In genomic region chr4:151541438-151542071, GRCh38 we compare ENCODE assay signal across 11 cellular contexts.
DNase-seq lines count a peak whose midpoint lies in the region; ATAC-seq lines count a peak whose summit lies in the region.
"Had no signal": no experiment of that assay in that cellular context is flagged by ENCODE, and none has a peak within 500 bp of the region (broad histone marks: within the 10 kb centered on the region; RNA-seq: fewer than 3 reads in every experiment).

No MANE protein-coding gene starts in this region.

- H3K27ac ChIP-seq in epithelial cell of prostate: peak overlapping the region; percentile 99
- H3K27ac ChIP-seq: thoracic aorta had no signal

- H3K36me3 Mint-ChIP-seq in activated T-helper 1 cell treated with anti-CD3 and anti-CD28 coated beads, Interleukin-12 subunit alpha, Interleukin-12 subunit beta, Interleukin-2, Interleukin-4 antibody, amounts not matched to agents 30 ng/mL and 10 ng/mL and 1 ng/mL, durations not matched to agents 14 hours and 24 hours and 36 hours (ENCODE audit: low read depth): no peaks in the 10 kb centered on the region

- no peak overlapping the region for H3K27ac Mint-ChIP-seq in activated T-helper 1 cell treated with anti-CD3 and anti-CD28 coated beads, Interleukin-12 subunit alpha, Interleukin-12 subunit beta, Interleukin-2, Interleukin-4 antibody, amounts not matched to agents 30 ng/mL and 10 ng/mL and 1 ng/mL, durations not matched to agents 14 hours and 24 hours and 36 hours

- H3K27me3 Mint-ChIP-seq in activated T-helper 1 cell treated with anti-CD3 and anti-CD28 coated beads, Interleukin-12 subunit alpha, Interleukin-12 subunit beta, Interleukin-2, Interleukin-4 antibody, amounts not matched to agents 30 ng/mL and 10 ng/mL and 1 ng/mL, durations not matched to agents 14 hours and 24 hours and 36 hours (ENCODE audit: insufficient read depth): no peaks in the 10 kb centered on the region

- no peaks in the 10 kb centered on the region for H3K4me1 Mint-ChIP-seq in activated T-helper 1 cell treated with anti-CD3 and anti-CD28 coated beads, Interleukin-12 subunit alpha, Interleukin-12 subunit beta, Interleukin-2, Interleukin-4 antibody, amounts not matched to agents 30 ng/mL and 10 ng/mL and 1 ng/mL, durations not matched to agents 14 hours and 24 hours and 36 hours (ENCODE audit: low read depth)

- no peaks in the 10 kb centered on the region for H3K9me3 Mint-ChIP-seq in activated T-helper 1 cell treated with anti-CD3 and anti-CD28 coated beads, Interleukin-12 subunit alpha, Interleukin-12 subunit beta, Interleukin-2, Interleukin-4 antibody, amounts not matched to agents 30 ng/mL and 10 ng/mL and 1 ng/mL, durations not matched to agents 14 hours and 24 hours and 36 hours

- DNase-seq in GM04504 (ENCODE audit: low read depth) (peak; percentile 56), NCI-H748 treated with DMSO at 0.1 percent for 48 hours (lab: John Stamatoyannopoulos, UW) (peak; percentile 92), epithelial cell of prostate (ENCODE audit: low read depth, low spot score) (peak; percentile 99), renal cortical epithelial cell (ENCODE audit: low read depth) (peak; percentile 81), SKM-1 (lab: John Stamatoyannopoulos, UW; ENCODE audit: unreplicated experiment) (no peak)
- DNase-seq in activated T-helper 1 cell treated with anti-CD3 and anti-CD28 coated beads, Interleukin-12 subunit alpha, Interleukin-12 subunit beta, Interleukin-2, Interleukin-4 antibody, amounts not matched to agents 30 ng/mL and 10 ng/mL and 1 ng/mL, durations not matched to agents 14 hours and 24 hours and 36 hours (ENCODE audit: low spot score): no peak
- no peak for DNase-seq in stimulated activated naive CD4-positive, alpha-beta T cell treated with Interleukin-2 at 50 U/mL for 16 hours (lab: John Stamatoyannopoulos, UW)

- intact Hi-C loops in activated T-helper 1 cell treated with anti-CD3 and anti-CD28 coated beads, Interleukin-12 subunit alpha, Interleukin-12 subunit beta, Interleukin-2, Interleukin-4 antibody, amounts not matched to agents 30 ng/mL and 10 ng/mL and 1 ng/mL, durations not matched to agents 14 hours and 24 hours and 36 hours (cut with micrococcal nuclease): no loop called here

- H3K4me3 Mint-ChIP-seq in activated T-helper 1 cell treated with anti-CD3 and anti-CD28 coated beads, Interleukin-12 subunit alpha, Interleukin-12 subunit beta, Interleukin-2, Interleukin-4 antibody, amounts not matched to agents 30 ng/mL and 10 ng/mL and 1 ng/mL, durations not matched to agents 14 hours and 24 hours and 36 hours: no peak overlapping the region

- no peak for ATAC-seq in GM18517 (IDR thresholded peaks at IDR 0.05; ENCODE audit: unreplicated experiment)
- ATAC-seq: K562, sciatic nerve had no signal

Comparison
In these comparisons a context has a peak if more than half of its experiments do, and no peak if none do; other contexts are left out.
1. DNase-seq: peak in GM04504 (single experiment), NCI-H748 treated with DMSO at 0.1 percent for 48 hours (single experiment), epithelial cell of prostate (single experiment) and renal cortical epithelial cell (single experiment); none in SKM-1 (single experiment), activated T-helper 1 cell treated with anti-CD3 and anti-CD28 coated beads, Interleukin-12 subunit alpha, Interleukin-12 subunit beta, Interleukin-2, Interleukin-4 antibody, amounts not matched to agents 30 ng/mL and 10 ng/mL and 1 ng/mL, durations not matched to agents 14 hours and 24 hours and 36 hours (single experiment) and stimulated activated naive CD4-positive, alpha-beta T cell treated with Interleukin-2 at 50 U/mL for 16 hours (single experiment).